In the genomic region with DNA sequence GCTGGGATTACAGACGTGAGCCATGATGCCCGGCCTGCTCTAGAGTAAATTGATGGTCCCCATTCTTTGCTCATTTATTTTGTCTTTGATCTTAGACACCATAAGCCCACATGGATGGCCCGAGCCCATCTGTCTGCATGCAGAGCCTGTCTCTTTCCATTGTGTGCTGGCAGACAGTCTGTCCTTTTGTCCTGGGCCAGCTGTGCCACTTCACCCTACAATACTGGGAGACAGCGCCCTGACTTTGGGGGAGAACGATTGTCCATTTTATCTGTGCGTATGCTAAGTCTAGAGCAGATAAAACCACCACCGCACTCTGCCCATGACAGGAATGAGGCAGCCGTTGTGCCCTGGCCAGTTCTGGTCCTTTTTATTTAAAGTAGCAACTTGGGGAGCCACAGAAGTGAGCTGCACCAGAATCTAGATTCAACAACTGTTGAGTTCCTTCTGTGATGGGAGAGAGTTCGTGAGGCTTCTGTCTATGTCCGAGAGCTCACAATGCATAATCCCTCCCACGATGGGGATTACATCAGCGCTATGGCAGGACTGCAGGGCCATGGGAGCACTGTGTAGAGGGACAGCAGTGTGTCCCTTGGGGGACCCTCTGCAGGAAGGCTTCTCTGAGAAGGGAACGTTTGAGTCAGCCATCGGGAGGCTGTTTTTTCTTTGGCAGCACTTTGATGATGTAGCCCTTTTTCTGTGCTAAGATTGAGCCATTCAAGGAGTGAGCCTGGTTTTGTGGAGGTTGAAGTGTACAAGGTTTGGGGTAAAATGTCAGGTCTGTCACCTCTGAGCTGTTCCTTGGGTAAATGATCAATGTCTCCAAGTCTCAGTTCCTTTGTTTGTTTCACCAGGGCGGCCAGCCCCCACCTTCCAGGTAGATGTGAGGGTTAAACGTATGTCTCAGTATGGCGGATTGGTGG, we compare ENCODE assay signal across 16 cellular contexts. TPM values are rescaled to one million over a fixed set of nuclear protein-coding genes. Genes with fewer than 3 reads are reported as not detected.
DNase-seq lines count a peak whose midpoint lies in the region; ATAC-seq, FAIRE-seq and TF ChIP-seq lines count a peak whose summit lies in the region.
"Had no signal": no experiment of that assay in that cellular context is flagged by ENCODE, and none has a peak within 500 bp of the region (broad histone marks: within the 10 kb centered on the region; RNA-seq: fewer than 3 reads in every experiment).

No MANE protein-coding gene starts in this region.

- H3K4me1 Mint-ChIP-seq in glutamatergic neuron (ENCODE audit: low read depth, unreplicated experiment) = peaks cover 29% of the 10 kb centered on the region

- H3K27ac Mint-ChIP-seq in glutamatergic neuron (ENCODE audit: unreplicated experiment) = peak overlapping the region; percentile 98

- H3K4me3 Mint-ChIP-seq in glutamatergic neuron (ENCODE audit: unreplicated experiment) = peak overlapping the region; percentile 60

- H3K27ac ChIP-seq in osteoblast (ENCODE audit: low read depth, low read length) = no peak overlapping the region

- H4K20me1 ChIP-seq in osteoblast (ENCODE audit: insufficient read depth, low read length) = peaks cover 16% of the 10 kb centered on the region

- H3K36me3 Mint-ChIP-seq in glutamatergic neuron (ENCODE audit: unreplicated experiment) = no peaks in the 10 kb centered on the region

- peaks cover 5% of the 10 kb centered on the region for H3K9me3 Mint-ChIP-seq in glutamatergic neuron (ENCODE audit: unreplicated experiment)

- no peak for DNase-seq in GM18507 (ENCODE audit: extremely low spot score, insufficient read length, low read depth)
- peak; percentile 82 for DNase-seq in NB4 (ENCODE audit: low read depth)
- DNase-seq in glutamatergic neuron = peak; percentile 45
- peak; percentile 2 for DNase-seq in osteoblast (ENCODE audit: insufficient read length, low spot score, missing footprints)
- no peak for DNase-seq in NCI-H774 (lab: John Stamatoyannopoulos, UW)
- DNase-seq in GM19239 (ENCODE audit: insufficient read length, low spot score) = no peak
- DNase-seq: activated naive CD4-positive, alpha-beta T cell; EL; mesendoderm; NCI-H446; T-helper 9 cell had no signal

- TF ChIP-seq CTCF in NB4 (IDR thresholded peaks at IDR 0.05; ENCODE audit: low read depth, low read length) (no peak), glutamatergic neuron (IDR thresholded peaks at IDR 0.05; ENCODE audit: partially characterized antibody, unreplicated experiment) (no peak), osteoblast (IDR thresholded peaks at IDR 0.05; ENCODE audit: extremely low read depth, low read depth, low read length) (no peak)

- H2AFZ ChIP-seq in osteoblast (ENCODE audit: low read length) = no peak overlapping the region

- H3K4me3 ChIP-seq in NB4 (ENCODE audit: low read depth, low read length) (no peak overlapping the region), osteoblast (ENCODE audit: insufficient read depth, low read length) (no peak overlapping the region)

- peaks cover 3% of the 10 kb centered on the region for H3K27me3 Mint-ChIP-seq in glutamatergic neuron (ENCODE audit: unreplicated experiment)

- H3K27me3 ChIP-seq in osteoblast (ENCODE audit: insufficient read depth, low read length) = no peaks in the 10 kb centered on the region

- H3K4me1 ChIP-seq in osteoblast (ENCODE audit: insufficient read depth, low read length) = no peaks in the 10 kb centered on the region

- H3K36me3 ChIP-seq in osteoblast (ENCODE audit: insufficient read depth, low read length) = no peaks in the 10 kb centered on the region

- peak; percentile 62 for FAIRE-seq in GM18507 (lab: Jason Lieb, UNC)
- FAIRE-seq in GM19239 (lab: Jason Lieb, UNC) = no peak

- no peak overlapping the region for H3K4me2 ChIP-seq in osteoblast (ENCODE audit: insufficient read depth, low read length)

- ATAC-seq in GM19395 (IDR thresholded peaks at IDR 0.05; ENCODE audit: unreplicated experiment) (no peak), GM21737 (IDR thresholded peaks at IDR 0.05; ENCODE audit: unreplicated experiment) (no peak)

- TF ChIP-seq POLR2A in NB4 (IDR thresholded peaks at IDR 0.05; ENCODE audit: extremely low read depth, insufficient read length) = no peak

- H3K9me3 ChIP-seq in osteoblast (ENCODE audit: low read depth, low read length) = no peaks in the 10 kb centered on the region

- H3K79me2 ChIP-seq in osteoblast (ENCODE audit: insufficient read depth, low read length) = peaks cover 63% of the 10 kb centered on the region

RNA-seq across cellular contexts. Expression of gene SNX29, which starts 13.0 kb away (rescaled TPM):
- total RNA-seq in glutamatergic neuron (ENCODE audit: unreplicated experiment) (59.3 TPM), osteoblast (30.8 and 34.5 TPM in 2 replicates)

RNA-seq across cellular contexts. Expression of gene TNFRSF17, which starts 24.5 kb away (rescaled TPM):
- total RNA-seq in glutamatergic neuron (ENCODE audit: unreplicated experiment) (not detected), osteoblast (not detected in 2 replicates)
- total RNA-seq: activated CD8-positive, alpha-beta memory T cell treated with anti-CD3 and anti-CD28 coated beads for 36 hours; HT-29; subcutaneous adipose tissue had no signal

RNA-seq across cellular contexts. Expression of gene NPIPB2, which starts 47.7 kb away (rescaled TPM):
- total RNA-seq in glutamatergic neuron (ENCODE audit: unreplicated experiment) (14.4 TPM), osteoblast (1.8 and 4.7 TPM in 2 replicates)

Comparison
In these comparisons a context has a peak if more than half of its experiments do, and no peak if none do; other contexts are left out.
1. DNase-seq: peak in NB4 (single experiment), glutamatergic neuron (single experiment) and osteoblast (single experiment); none in GM18507 (single experiment), NCI-H774 (single experiment) and GM19239 (single experiment).